In genomic region chr1:15384301-15384901, GRCh38 we compare ENCODE assay signal across 10 cellular contexts. TPM values are rescaled to one million over a fixed set of nuclear protein-coding genes. Genes with fewer than 3 reads are reported as not detected.
DNase-seq lines count a peak whose midpoint lies in the region; ATAC-seq and TF ChIP-seq lines count a peak whose summit lies in the region.
"Had no signal": no experiment of that assay in that cellular context is flagged by ENCODE, and none has a peak within 500 bp of the region (broad histone marks: within the 10 kb centered on the region; RNA-seq: fewer than 3 reads in every experiment).

No MANE protein-coding gene starts in this region.

- TF ChIP-seq CTCF in GM12865 (IDR thresholded peaks at IDR 0.05; ENCODE audit: insufficient read depth, low read depth, low read length, missing control alignments) (no peak), mammary epithelial cell (conservative IDR thresholded peaks at IDR 0.05 in 1 of 2, IDR thresholded peaks at IDR 0.05 in 1 of 2; ENCODE audit: extremely low read depth in 1 of 2, insufficient read depth in 1 of 2, low read depth in 1 of 2, low read length in 2 of 2) (no peak), natural killer cell (IDR thresholded peaks at IDR 0.05) (no peak), Calu3 (IDR thresholded peaks at IDR 0.05; ENCODE audit: unreplicated experiment) (no peak)
- no peak for TF ChIP-seq CTCF in CD4-positive, alpha-beta T cell (IDR thresholded peaks at IDR 0.05)

- H3K9me3 Mint-ChIP-seq in natural killer cell (no peaks in the 10 kb centered on the region), Calu3 (ENCODE audit: low read depth, unreplicated experiment) (no peaks in the 10 kb centered on the region)
- H3K9me3 Mint-ChIP-seq in CD4-positive, alpha-beta T cell = no peaks in the 10 kb centered on the region

- no peaks in the 10 kb centered on the region for H4K20me1 ChIP-seq in mammary epithelial cell (ENCODE audit: insufficient read depth, low read length)

- H3K9me3 ChIP-seq in mammary epithelial cell (replicated peaks; ENCODE audit: insufficient read depth, low read length) = no peaks in the 10 kb centered on the region
- no peaks in the 10 kb centered on the region for H3K9me3 ChIP-seq in CD4-positive, alpha-beta T cell (ENCODE audit: control insufficient read depth, low read length)

- no peaks in the 10 kb centered on the region for H3K27me3 ChIP-seq in mammary epithelial cell (ENCODE audit: insufficient read depth, low read length)
- H3K27me3 ChIP-seq in CD4-positive, alpha-beta T cell (ENCODE audit: control insufficient read depth, insufficient read depth, low read length) = peaks cover 11% of the 10 kb centered on the region

- dilution Hi-C loops in mammary epithelial cell (cut with HindIII; ENCODE audit: low sequenced_read_pairs) = no loop called here

- WGBS in mammary epithelial cell (ENCODE audit: low coverage, missing lambda C conversion rate) = 25% methylated on average over 16 of the region's 20 CpGs

- no peaks in the 10 kb centered on the region for H3K27me3 Mint-ChIP-seq in natural killer cell (ENCODE audit: low read depth in 2 of 2)
- peaks cover 46% of the 10 kb centered on the region for H3K27me3 Mint-ChIP-seq in CD4-positive, alpha-beta T cell
- peaks cover 42% of the 10 kb centered on the region for H3K27me3 Mint-ChIP-seq in Calu3 (ENCODE audit: unreplicated experiment)

- H3K27ac Mint-ChIP-seq in natural killer cell (peak overlapping the region; percentile 87 to 88), Calu3 (ENCODE audit: unreplicated experiment) (no peak overlapping the region)
- no peak overlapping the region for H3K27ac Mint-ChIP-seq in CD4-positive, alpha-beta T cell

- H3K4me3 Mint-ChIP-seq in natural killer cell (peak overlapping the region; percentile 93), Calu3 (ENCODE audit: low read depth, unreplicated experiment) (no peak overlapping the region)
- no peak overlapping the region for H3K4me3 Mint-ChIP-seq in CD4-positive, alpha-beta T cell

- peak overlapping the region; percentile 71 for H2AFZ ChIP-seq in mammary epithelial cell (ENCODE audit: low read depth, low read length)

- no peak for TF ChIP-seq POLR2A in GM18505 (IDR thresholded peaks at IDR 0.05; ENCODE audit: borderline replicate concordance, extremely low read depth, insufficient read depth, insufficient read length)

- peak; percentile 87 for ATAC-seq in HG02943 (IDR thresholded peaks at IDR 0.05; ENCODE audit: low read depth, unreplicated experiment)
- peak; percentile 67 to 75 (median 72) for ATAC-seq in natural killer cell
- ATAC-seq in CD4-positive, alpha-beta T cell (ENCODE audit: poor library complexity) = no peak
- no peak for ATAC-seq in GM18505 (IDR thresholded peaks at IDR 0.05; ENCODE audit: unreplicated experiment)

- H3K4me1 ChIP-seq in mammary epithelial cell (ENCODE audit: insufficient read depth, low read length) = peaks cover 14% of the 10 kb centered on the region

- no TSS peak for BruUV-seq in mammary epithelial cell (replicated peaks; lab: Mats Ljungman, UMichigan)
- no TSS peak for BruUV-seq in Calu3 (replicated peaks; lab: Mats Ljungman, UMichigan)

- CTCF ChIA-PET in mammary epithelial cell (lab: Charles Lee; ENCODE audit: low non-redundant PET) (no interaction called here), Calu3 (lab: Charles Lee) (interaction anchor here (0.6 kb wide), 1 partner anchor 17 kb away, joined by 3 read pairs; no protein-coding TSS in a partner anchor)
- CTCF ChIA-PET in CD4-positive, alpha-beta T cell (lab: Charles Lee) = interaction anchor here (1.3 kb wide), 1 partner anchor 47 kb away, joined by 3 read pairs; no protein-coding TSS in a partner anchor

- intact Hi-C loops in mammary epithelial cell (cut with micrococcal nuclease) (no loop called here), natural killer cell (cut with micrococcal nuclease) (loop anchor here (5.0 kb wide), 2 partner anchors 33 to 37 kb away; no protein-coding TSS in a partner anchor), Calu3 (cut with micrococcal nuclease; ENCODE audit: unreplicated experiment) (no loop called here)
- intact Hi-C loops in CD4-positive, alpha-beta T cell (cut with DNase I, micrococcal nuclease) = no loop called here

- H3K36me3 Mint-ChIP-seq in natural killer cell (no peaks in the 10 kb centered on the region), Calu3 (ENCODE audit: insufficient read depth, unreplicated experiment) (no peaks in the 10 kb centered on the region)
- H3K36me3 Mint-ChIP-seq in CD4-positive, alpha-beta T cell (ENCODE audit: low read depth) = no peaks in the 10 kb centered on the region

- H3K9ac ChIP-seq in mammary epithelial cell (ENCODE audit: insufficient read depth, low read length) = no peak overlapping the region

- H3K27ac ChIP-seq in mammary epithelial cell (ENCODE audit: insufficient read depth, low read depth, low read length) = no peak overlapping the region
- no peak overlapping the region for H3K27ac ChIP-seq in CD4-positive, alpha-beta T cell (ENCODE audit: low read depth, low read length)

- POLR2A ChIA-PET in CD4-positive, alpha-beta T cell (lab: Charles Lee) = no interaction called here

- no peak overlapping the region for H3K4me3 ChIP-seq in GM12865 (ENCODE audit: low read depth, low read length)
- no peak overlapping the region for H3K4me3 ChIP-seq in mammary epithelial cell (replicated peaks in 1 of 3; ENCODE audit: insufficient read depth in 1 of 3, low read depth in 2 of 3, low read length in 3 of 3)

- in situ Hi-C loops in mammary epithelial cell (cut with MboI; ENCODE audit: low sequenced_read_pairs in 2 of 2) = no loop called here

- DNase-seq in GM12865 (ENCODE audit: low read depth) = peak; percentile 38
- DNase-seq in mammary epithelial cell = no peak
- peak; percentile 20 for DNase-seq in natural killer cell
- DNase-seq in CD4-positive, alpha-beta T cell = no peak
- no peak for DNase-seq in glomerular visceral epithelial cell (ENCODE audit: extremely low spot score)
- DNase-seq in Calu3 = no peak
- DNase-seq: activated CD4-positive, alpha-beta T cell treated with anti-CD3 and anti-CD28 coated beads, Interleukin-2, amount 50 U/mL, for 48 hours had no signal

- peaks cover 34 to 55% of the 10 kb centered on the region in 2 donors for H3K4me1 Mint-ChIP-seq in natural killer cell
- no peaks in the 10 kb centered on the region for H3K4me1 Mint-ChIP-seq in CD4-positive, alpha-beta T cell (ENCODE audit: low read depth)
- no peaks in the 10 kb centered on the region for H3K4me1 Mint-ChIP-seq in Calu3 (ENCODE audit: low read depth, unreplicated experiment)

- H3K4me2 ChIP-seq in mammary epithelial cell (ENCODE audit: insufficient read depth, low read depth, low read length) = peak overlapping the region; percentile 46

- no peaks in the 10 kb centered on the region for H3K36me3 ChIP-seq in mammary epithelial cell (ENCODE audit: insufficient read depth, low read length)

- H3K79me2 ChIP-seq in mammary epithelial cell (ENCODE audit: insufficient read depth, low read length) = no peaks in the 10 kb centered on the region

RNA-seq across cellular contexts. Expression of gene EFHD2, which starts 25.3 kb away (rescaled TPM):
- 10 to 100 TPM; 17.8 to 56.2 TPM for total RNA-seq in mammary epithelial cell
- polyA plus RNA-seq in mammary epithelial cell = 61.9 TPM
- 17.1 TPM for polyA minus RNA-seq in mammary epithelial cell
- total RNA-seq in natural killer cell = 100 to 1,000 TPM; 804 to 952 (median 855) TPM
- total RNA-seq in CD4-positive, alpha-beta T cell = 10 to 100 TPM; 79.1 to 80.9 TPM
- total RNA-seq in Calu3 (2022) = 51.0 and 57.8 TPM in 2 replicates

RNA-seq across cellular contexts. Expression of gene CTRC, which starts 53.8 kb away (rescaled TPM):
- not detected for total RNA-seq in mammary epithelial cell
- polyA plus RNA-seq in mammary epithelial cell = not detected
- polyA minus RNA-seq in mammary epithelial cell = not detected
- total RNA-seq in natural killer cell = 1 to 10 TPM; 5.5 to 9.7 (median 6.4) TPM
- total RNA-seq in CD4-positive, alpha-beta T cell = 1 to 10 TPM in 1 of 2 experiments, under 1 TPM in 1; 0.41 to 1.2 TPM
- total RNA-seq in Calu3 (2022) = not detected in 2 replicates
- total RNA-seq: glomerular endothelial cell had no signal

Comparison
In these comparisons a context has a peak if more than half of its experiments do, and no peak if none do; other contexts are left out.
1. DNase-seq: peak in GM12865 (single experiment) and natural killer cell (single experiment); none in mammary epithelial cell (single experiment), CD4-positive, alpha-beta T cell (0 of 10), glomerular visceral epithelial cell (single experiment) and Calu3 (single experiment).
2. ATAC-seq: peak in HG02943 (single experiment) and natural killer cell (3 of 3); none in CD4-positive, alpha-beta T cell (single experiment) and GM18505 (single experiment).
3. H3K27ac Mint-ChIP-seq: peak in natural killer cell (2 of 2); none in CD4-positive, alpha-beta T cell (single experiment) and Calu3 (single experiment).
4. RNA of gene EFHD2, which starts 25.3 kb away (total RNA-seq): 804 to 952 TPM in natural killer cell; 79.1 to 80.9 TPM in CD4-positive, alpha-beta T cell, 17.8 to 56.2 TPM in mammary epithelial cell and 51.0 to 57.8 TPM in Calu3; every median in the first group is over 4 times any median in the second.